Comparison of ENCODE assay signal across 8 cellular contexts in genomic region chr9:37575921-37576721, GRCh38. TPM values are rescaled to one million over a fixed set of nuclear protein-coding genes. Genes with fewer than 3 reads are reported as not detected.
DNase-seq lines count a peak whose midpoint lies in the region; ATAC-seq, FAIRE-seq and TF ChIP-seq lines count a peak whose summit lies in the region.

TSS of gene FBXO10 (minus strand) at chr9:37576380. CDS start at chr9:37541768, 34,612 bp downstream.

- peak; percentile 88 for FAIRE-seq in GM12892 (lab: Jason Lieb, UNC)

- ATAC-seq in HG02588 (IDR thresholded peaks at IDR 0.05; ENCODE audit: unreplicated experiment), result peak; percentile 71
- peak; percentile 76 to 79 for ATAC-seq in activated CD4-positive, CD25-positive, alpha-beta regulatory T cell treated with anti-CD3 and anti-CD28 coated beads, Interleukin-2, amount 50 U/mL, for 24 hours

- DNase-seq in GM12892 (ENCODE audit: insufficient read length) (peak; percentile 68), NCI-H1694 (lab: John Stamatoyannopoulos, UW) (peak; percentile 32), kidney tubule cell (ENCODE audit: low spot score) (peak; percentile 68), cerebellar nuclear complex (lab: John Stamatoyannopoulos, UW) (no peak)
- DNase-seq in stimulated activated CD4-positive, alpha-beta T cell treated with anti-CD3 and anti-CD28 coated beads, Interleukin-12 subunit alpha, Interleukin-12 subunit beta, amount 100 ng/mL, for 4 hours, result peak; percentile 35

- TF ChIP-seq POLR2A in GM12892 (IDR thresholded peaks at IDR 0.05; ENCODE audit: low read depth, low read length), result peak; percentile 33; the same call in 1 of the 2 replicates

- peak within 1 kb of the TSS; percentile 78 for H3K27ac ChIP-seq in cingulate gyrus (ENCODE audit: low read depth, low read length)

RNA-seq across cellular contexts. Expression of gene FBXO10, which starts in this region (rescaled TPM):
- 7.8 TPM for polyA plus RNA-seq in GM12892 (2012; ENCODE audit: missing spikeins)

Comparison
In these comparisons a context has a peak if more than half of its experiments do, and no peak if none do; other contexts are left out.
1. DNase-seq: peak in GM12892 (single experiment), NCI-H1694 (single experiment), kidney tubule cell (single experiment) and stimulated activated CD4-positive, alpha-beta T cell treated with anti-CD3 and anti-CD28 coated beads, Interleukin-12 subunit alpha, Interleukin-12 subunit beta, amount 100 ng/mL, for 4 hours (single experiment); none in cerebellar nuclear complex (0 of 2).